In genomic region chr9:84563691-84564090, GRCh38 we compare ENCODE assay signal across 23 cellular contexts.
"Had no signal": no experiment of that assay in that cellular context is flagged by ENCODE, and none has a peak within 500 bp of the region (broad histone marks: within the 10 kb centered on the region; RNA-seq: fewer than 3 reads in every experiment).

No MANE protein-coding gene starts in this region.

- H3K4me3 ChIP-seq: colonic mucosa, coronary artery, dorsolateral prefrontal cortex, esophagus muscularis mucosa, esophagus squamous epithelium, gastrocnemius medialis, gastroesophageal sphincter, heart left ventricle, heart right ventricle had no signal

- H3K36me3 ChIP-seq: colonic mucosa, esophagus muscularis mucosa, esophagus squamous epithelium, gastrocnemius medialis, gastroesophageal sphincter, heart left ventricle, heart right ventricle had no signal

- H3K27me3 ChIP-seq: colonic mucosa, esophagus muscularis mucosa, esophagus squamous epithelium, foreskin keratinocyte, gastrocnemius medialis, gastroesophageal sphincter, heart left ventricle had no signal

- DNase-seq: colonic mucosa; cortex of kidney; dermis blood vessel endothelial cell; dorsolateral prefrontal cortex; effector CD4-positive, alpha-beta T cell; effector CD8-positive, alpha-beta T cell; effector memory CD4-positive, alpha-beta T cell; effector memory CD8-positive, alpha-beta T cell; endodermal cell; erythroblast; esophagus squamous epithelium; foreskin fibroblast; foreskin keratinocyte; foreskin melanocyte; gastrocnemius medialis; glutamatergic neuron; head of caudate nucleus; heart left ventricle; heart right ventricle had no signal

- H3K9me3 ChIP-seq: colonic mucosa, esophagus muscularis mucosa, esophagus squamous epithelium, gastrocnemius medialis, gastroesophageal sphincter, heart left ventricle, heart right ventricle had no signal

- H3K27ac ChIP-seq: colonic mucosa, coronary artery, dorsolateral prefrontal cortex, epithelial cell of prostate, esophagus muscularis mucosa, esophagus squamous epithelium, foreskin keratinocyte, gastrocnemius medialis, gastroesophageal sphincter, heart left ventricle, heart right ventricle had no signal
